11 cellular contexts compared by ENCODE assay signal in genomic region chr22:35601743-35602633, GRCh38. TPM values are rescaled to one million over a fixed set of nuclear protein-coding genes. Genes with fewer than 3 reads are reported as not detected.
DNase-seq lines count a peak whose midpoint lies in the region; ATAC-seq, FAIRE-seq and TF ChIP-seq lines count a peak whose summit lies in the region.
"Had no signal": no experiment of that assay in that cellular context is flagged by ENCODE, and none has a peak within 500 bp of the region (broad histone marks: within the 10 kb centered on the region; RNA-seq: fewer than 3 reads in every experiment).

No MANE protein-coding gene starts in this region.

- intact Hi-C loops in K562 (cut with micrococcal nuclease): no loop called here
- intact Hi-C loops in mucosa of descending colon (cut with DNase I, micrococcal nuclease): no loop called here

- POLR2A ChIA-PET in K562 (lab: Yijun Ruan, JAX) (no interaction called here), GM10248 (lab: Yijun Ruan, JAX) (no interaction called here)

- H3K4me1 ChIP-seq in K562 (replicated peaks in 1 of 2; ENCODE audit: control insufficient read depth in 2 of 2, insufficient read depth in 2 of 2, low read length in 2 of 2) (peaks cover 0 to 4% of the 10 kb centered on the region in 2 experiments; a peak in 2 of 5 replicates), mucosa of descending colon (ENCODE audit: low read depth) (no peaks in the 10 kb centered on the region)

- no peak for TF ChIP-seq POLR2A in K562 (conservative IDR thresholded peaks at IDR 0.05)

- H3K79me2 ChIP-seq in K562 (ENCODE audit: control insufficient read depth, insufficient read depth, low read length): no peaks in the 10 kb centered on the region

- 39% methylated on average over 8 of the region's 11 CpGs for WGBS in K562 (ENCODE audit: insufficient coverage, low coverage, missing lambda C conversion rate)

- ATAC-seq in K562 (no peak), mucosa of descending colon (peak; percentile 34), HG03460 (IDR thresholded peaks at IDR 0.05; ENCODE audit: unreplicated experiment) (no peak)
- ATAC-seq: left lobe of liver had no signal

- BruUV-seq in K562 (replicated peaks; lab: Mats Ljungman, UMichigan): no TSS peak

- TF ChIP-seq CTCF in K562 (IDR thresholded peaks at IDR 0.05 in 2 of 3, conservative IDR thresholded peaks at IDR 0.05 in 1 of 3; ENCODE audit: insufficient read depth in 2 of 3, low read depth in 1 of 3, low read length in 3 of 3): no peak
- no peak for TF ChIP-seq CTCF in mucosa of descending colon (IDR thresholded peaks at IDR 0.05)
- no peak for TF ChIP-seq CTCF in GM10248 (IDR thresholded peaks at IDR 0.05; ENCODE audit: control extremely low read depth, extremely low read depth, low read depth, missing control alignments)

- CTCF ChIA-PET in K562 (lab: Yijun Ruan, JAX; ENCODE audit: low intra/inter-chr PET ratio): no interaction called here
- CTCF ChIA-PET in GM10248 (lab: Yijun Ruan, JAX): interaction anchor here (1.6 kb wide), 1 partner anchor 19 kb away, joined by 4 read pairs; no protein-coding TSS in a partner anchor

- peaks cover 3 to 26% of the 10 kb centered on the region in 2 experiments; a peak in 4 of 5 replicates for H3K27me3 ChIP-seq in K562 (ENCODE audit: control insufficient read depth in 2 of 2, insufficient read depth in 2 of 2, low read length in 2 of 2)

- FAIRE-seq in K562 (lab: Jason Lieb, UNC): no peak

- H3K9ac ChIP-seq in K562 (ENCODE audit: insufficient read depth in 1 of 2, low read depth in 2 of 2, low read length in 2 of 2): no peak overlapping the region

- no peak overlapping the region for H2AFZ ChIP-seq in K562 (ENCODE audit: low read depth, low read length)

- H3K27ac ChIP-seq in K562 (ENCODE audit: extremely low read depth, low read depth, low read length): no peak overlapping the region

- DNase-seq in Daoy (ENCODE audit: low read depth) (peak; percentile 82), LoVo (ENCODE audit: low spot score) (peak; percentile 44), K562 (ENCODE audit: extremely low read depth in 1 of 4, low spot score in 3 of 4) (no peak), mucosa of descending colon (no peak), NCI-H1694 (lab: John Stamatoyannopoulos, UW) (no peak), GM10248 (ENCODE audit: extremely low spot score) (no peak), NCI-H187 treated with DMSO at 0.1 percent for 48 hours (lab: John Stamatoyannopoulos, UW) (no peak)
- DNase-seq: activated B cell treated with CpG ODN at 0.5 μM for 24 hours, NCI-H1930 had no signal

- H3K9me3 ChIP-seq in K562 (replicated peaks; ENCODE audit: control insufficient read depth, insufficient read depth, low read depth, low read length): 0 out of 2 replicates have a peak, but pooled peaks cover 1% of the 10 kb centered on the region
- no peaks in the 10 kb centered on the region for H3K9me3 ChIP-seq in mucosa of descending colon

- H3K4me3 ChIP-seq in K562 (no peak overlapping the region), mucosa of descending colon (no peak overlapping the region)

- H3K9me1 ChIP-seq in K562 (ENCODE audit: control insufficient read depth, insufficient read depth, low read length): no peaks in the 10 kb centered on the region

- in situ Hi-C loops in K562 (cut with MboI): no loop called here

- H4K20me1 ChIP-seq in K562 (replicated peaks; ENCODE audit: control insufficient read depth, insufficient read depth, low read length): no peaks in the 10 kb centered on the region

- no peak for TF ChIP-seq RAD21 in K562 (CRISPR knock-in tag; conservative IDR thresholded peaks at IDR 0.05 in 1 of 2, IDR thresholded peaks at IDR 0.05 in 1 of 2)

- H3K4me2 ChIP-seq in K562 (ENCODE audit: insufficient read depth, low read length): no peak overlapping the region

- TF ChIP-seq EP300 in K562 (IDR thresholded peaks at IDR 0.05; ENCODE audit: low read length): no peak

- no peaks in the 10 kb centered on the region for H3K36me3 ChIP-seq in K562 (ENCODE audit: control insufficient read depth, insufficient read depth, low read length)
- no peaks in the 10 kb centered on the region for H3K36me3 ChIP-seq in mucosa of descending colon (ENCODE audit: low read depth)

TF ChIP-seq in K562, 482 proteins besides CTCF, POLR2A, EP300 and RAD21:
- TF ChIP-seq RHOXF2B (CRISPR knock-in tag; conservative IDR thresholded peaks at IDR 0.05): no peak
- no peak for TF ChIP-seq CEBPG (CRISPR knock-in tag; IDR thresholded peaks at IDR 0.05)
- TF ChIP-seq CEBPG (tag; conservative IDR thresholded peaks at IDR 0.05 in 1 of 2, IDR thresholded peaks at IDR 0.05 in 1 of 2): peak; percentile 40 to 47; a peak in 1 of 4 replicates
- peak; percentile 66 for TF ChIP-seq FOSL1 (tag; conservative IDR thresholded peaks at IDR 0.05)
- no peak for TF ChIP-seq MAFK (IDR thresholded peaks at IDR 0.05; ENCODE audit: low read length)
- TF ChIP-seq ZNF766 (CRISPR knock-in tag; conservative IDR thresholded peaks at IDR 0.05): 0 out of 2 replicates have a peak, but pooled peaks have one; percentile 35
- TF ChIP-seq, protein P1, sequence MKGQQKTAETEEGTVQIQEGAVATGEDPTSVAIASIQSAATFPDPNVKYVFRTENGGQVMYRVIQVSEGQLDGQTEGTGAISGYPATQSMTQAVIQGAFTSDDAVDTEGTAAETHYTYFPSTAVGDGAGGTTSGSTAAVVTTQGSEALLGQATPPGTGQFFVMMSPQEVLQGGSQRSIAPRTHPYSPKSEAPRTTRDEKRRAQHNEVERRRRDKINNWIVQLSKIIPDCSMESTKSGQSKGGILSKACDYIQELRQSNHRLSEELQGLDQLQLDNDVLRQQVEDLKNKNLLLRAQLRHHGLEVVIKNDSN (CRISPR knock-in tag; IDR thresholded peaks at IDR 0.05): peak; percentile 30; the same call in 1 of the 2 replicates

RNA-seq across cellular contexts. Expression of gene MB, which starts 15.1 kb away (rescaled TPM):
- 1.2 and 2.3 TPM in 2 replicates for total RNA-seq in Daoy (2014; rRNA removed; shearing (Covaris generic))
- total RNA-seq in K562 (2011; cell fraction: chromatin; rRNA removed; ENCODE audit: low replicate concordance): not detected in 2 replicates
- total RNA-seq in K562 (2011; cell fraction: nucleolus; rRNA removed): not detected in 2 replicates
- not detected in 2 replicates for total RNA-seq in K562 (2011; cell fraction: nucleoplasm; rRNA removed)
- not detected in 2 replicates for total RNA-seq in K562 (2014; rRNA removed)
- total RNA-seq in K562 (2014; rRNA removed; fragmentation: Illumina TruSeq; extraction: Trizol): not detected in 2 replicates
- not detected in 2 replicates for total RNA-seq in K562 (2015; rRNA removed; fragmentation: Illumina TruSeq; extraction: Trizol)
- total RNA-seq in K562 (2021): not detected in 2 replicates
- polyA plus RNA-seq in K562 (2011; rRNA removed): not detected in 2 replicates
- polyA plus RNA-seq in K562 (2011; cell fraction: cytosol; rRNA removed): not detected in 2 replicates
- polyA plus RNA-seq in K562 (2011; cell fraction: nucleus; rRNA removed): not detected in 2 replicates
- 0.42 TPM in 1 of 2 replicates, not detected in the other for polyA plus RNA-seq in K562 (2012)
- not detected in 2 replicates for polyA plus RNA-seq in K562 (2014; fragmentation: Illumina TruSeq; extraction: Trizol)
- not detected for polyA plus RNA-seq in K562 (2014; fragmentation: Nextera tagmentation; extraction: Ambion mirVana)
- not detected in 2 replicates for polyA plus RNA-seq in K562 (2014; rRNA removed)
- polyA minus RNA-seq in K562 (2011; rRNA and poly(A)+ RNA removed): not detected in 2 replicates
- not detected in 2 replicates for polyA minus RNA-seq in K562 (2011; cell fraction: cytosol; rRNA and poly(A)+ RNA removed)
- not detected in 2 replicates for polyA minus RNA-seq in K562 (2011; cell fraction: nucleus; rRNA and poly(A)+ RNA removed)
- total RNA-seq in mucosa of descending colon: 10 to 100 TPM in 2 of 3 donors, 1 to 10 TPM in 1; 2.1 to 17.2 (median 13.4) TPM
- total RNA-seq: activated B cell treated with CpG ODN at 0.5 μM for 24 hours had no signal

RNA-seq across cellular contexts. Expression of gene APOL6, which starts 46.3 kb away (rescaled TPM):
- 23.4 and 23.7 TPM in 2 replicates for total RNA-seq in Daoy (2014; rRNA removed; shearing (Covaris generic))
- 0.32 and 0.69 TPM in 2 replicates for total RNA-seq in K562 (2011; cell fraction: chromatin; rRNA removed; ENCODE audit: low replicate concordance)
- total RNA-seq in K562 (2011; cell fraction: nucleolus; rRNA removed): 0.33 and 0.39 TPM in 2 replicates
- 0.59 and 1.1 TPM in 2 replicates for total RNA-seq in K562 (2011; cell fraction: nucleoplasm; rRNA removed)
- total RNA-seq in K562 (2014; rRNA removed): 0.73 and 0.82 TPM in 2 replicates
- 1.2 and 1.3 TPM in 2 replicates for total RNA-seq in K562 (2014; rRNA removed; fragmentation: Illumina TruSeq; extraction: Trizol)
- total RNA-seq in K562 (2015; rRNA removed; fragmentation: Illumina TruSeq; extraction: Trizol): 1.2 TPM in 2 replicates
- total RNA-seq in K562 (2021): 1.1 TPM in 2 replicates
- 0.24 and 0.32 TPM in 2 replicates for polyA plus RNA-seq in K562 (2011; rRNA removed)
- 0.13 and 0.15 TPM in 2 replicates for polyA plus RNA-seq in K562 (2011; cell fraction: cytosol; rRNA removed)
- polyA plus RNA-seq in K562 (2011; cell fraction: nucleus; rRNA removed): 0.13 and 0.18 TPM in 2 replicates
- polyA plus RNA-seq in K562 (2012): 0.56 and 4.2 TPM in 2 replicates
- 0.53 and 0.70 TPM in 2 replicates for polyA plus RNA-seq in K562 (2014; fragmentation: Illumina TruSeq; extraction: Trizol)
- under 1 TPM; 0.29 to 0.39 TPM for polyA plus RNA-seq in K562 (2014; fragmentation: Nextera tagmentation; extraction: Ambion mirVana)
- polyA plus RNA-seq in K562 (2014; rRNA removed): 0.42 and 0.45 TPM in 2 replicates
- 0.81 and 0.99 TPM in 2 replicates for polyA minus RNA-seq in K562 (2011; rRNA and poly(A)+ RNA removed)
- polyA minus RNA-seq in K562 (2011; cell fraction: cytosol; rRNA and poly(A)+ RNA removed): 0.27 and 0.29 TPM in 2 replicates
- 0.13 and 0.22 TPM in 2 replicates for polyA minus RNA-seq in K562 (2011; cell fraction: nucleus; rRNA and poly(A)+ RNA removed)
- total RNA-seq in mucosa of descending colon: 10 to 100 TPM; 40.3 to 43.1 (median 42.1) TPM

Comparison
In these comparisons a context has a peak if more than half of its experiments do, and no peak if none do; other contexts are left out.
1. DNase-seq: peak in Daoy (single experiment) and LoVo (single experiment); none in K562 (0 of 4), mucosa of descending colon (0 of 3), NCI-H1694 (single experiment), GM10248 (single experiment) and NCI-H187 treated with DMSO at 0.1 percent for 48 hours (single experiment).
2. RNA of gene APOL6, which starts 46.3 kb away (total RNA-seq): 40.3 to 43.1 TPM in mucosa of descending colon and 23.4 to 23.7 TPM in Daoy; 0.32 to 1.3 TPM in K562; every median in the first group is over 10 times any median in the second.